In the genomic region with DNA sequence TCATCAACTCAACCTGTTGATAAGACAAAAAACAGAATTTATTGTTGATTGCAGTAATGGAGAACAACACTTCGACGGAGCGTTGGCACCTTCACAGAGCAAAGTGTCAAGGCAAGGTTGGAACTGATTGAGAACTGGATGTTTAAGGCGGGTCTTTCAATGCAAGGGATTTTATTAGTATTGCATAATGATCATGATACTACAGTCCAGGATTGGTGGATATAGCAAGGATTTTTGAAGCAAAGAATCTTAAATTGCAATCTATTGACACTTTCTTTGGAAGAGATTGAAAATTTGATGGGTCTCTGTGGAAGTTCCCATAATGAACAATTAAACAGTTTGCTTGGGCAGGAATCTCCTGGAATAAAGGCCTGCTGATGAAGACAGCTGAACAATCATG, we compare ENCODE assay signal across 1 cellular context.
TF ChIP-seq lines count a peak whose summit lies in the region.

No MANE protein-coding gene starts in this region.

TF ChIP-seq in GM12878, 131 proteins besides CTCF, POLR2A, EP300 and RAD21:
- no peak for TF ChIP-seq NFYA (IDR thresholded peaks at IDR 0.05; ENCODE audit: borderline replicate concordance, low read depth, low read length)
- no peak for TF ChIP-seq NR2F1 (conservative IDR thresholded peaks at IDR 0.05)
- TF ChIP-seq NR2C2 (IDR thresholded peaks at IDR 0.05; ENCODE audit: borderline replicate concordance, control insufficient read depth, insufficient read length, low read depth): no peak
- TF ChIP-seq SMAD5 (IDR thresholded peaks at IDR 0.05; ENCODE audit: low read depth): no peak
- TF ChIP-seq, protein P1, sequence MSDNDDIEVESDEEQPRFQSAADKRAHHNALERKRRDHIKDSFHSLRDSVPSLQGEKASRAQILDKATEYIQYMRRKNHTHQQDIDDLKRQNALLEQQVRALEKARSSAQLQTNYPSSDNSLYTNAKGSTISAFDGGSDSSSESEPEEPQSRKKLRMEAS (IDR thresholded peaks at IDR 0.05; ENCODE audit: low read depth, low read length): no peak
- no peak for TF ChIP-seq ZBED1 (IDR thresholded peaks at IDR 0.05; ENCODE audit: borderline replicate concordance)
- no peak for TF ChIP-seq ZNF384 (IDR thresholded peaks at IDR 0.05; ENCODE audit: borderline replicate concordance, low read depth, low read length)
- no peak for TF ChIP-seq ZNF687 (IDR thresholded peaks at IDR 0.05)
- no peak for TF ChIP-seq SPI1 (IDR thresholded peaks at IDR 0.05; ENCODE audit: borderline replicate concordance, insufficient read depth, low read depth, low read length)
